Comparison of ENCODE assay signal across 24 cellular contexts in the genomic region with DNA sequence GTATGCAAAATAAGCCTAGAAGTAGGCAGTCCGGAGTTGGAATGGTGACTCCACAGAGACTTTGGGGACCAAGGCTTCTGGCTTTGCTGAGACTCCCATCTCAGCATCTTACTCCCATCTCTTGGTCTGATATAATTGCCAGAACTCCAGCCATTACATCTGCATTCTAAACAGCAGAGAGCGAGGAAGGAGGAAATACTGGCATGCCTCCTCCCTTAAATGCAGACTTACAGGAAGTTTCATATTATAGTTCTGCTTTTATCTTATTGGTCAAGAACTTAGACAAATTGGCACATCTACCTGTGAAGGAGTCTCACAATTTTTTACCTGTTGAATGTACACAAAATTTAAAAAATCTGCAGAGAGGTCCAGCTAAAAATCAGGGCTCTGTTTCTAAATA.
"Had no signal": no experiment of that assay in that cellular context is flagged by ENCODE, and none has a peak within 500 bp of the region (broad histone marks: within the 10 kb centered on the region; RNA-seq: fewer than 3 reads in every experiment).

No MANE protein-coding gene starts in this region.

- H3K9me3 Mint-ChIP-seq: activated naive CD8-positive, alpha-beta T cell treated with anti-CD3 and anti-CD28 coated beads, Interleukin-2, amount 10 ng/mL, durations not matched to agents 7 days and 5 days; central memory CD8-positive, alpha-beta T cell; stimulated activated naive CD8-positive, alpha-beta T cell treated with anti-CD3 and anti-CD28 coated beads, Interleukin-15, amount 100 ng/mL, for 72 hours had no signal

- ATAC-seq: gastrocnemius medialis; left lobe of liver; psoas muscle; right cardiac atrium; stimulated activated naive CD8-positive, alpha-beta T cell treated with anti-CD3 and anti-CD28 coated beads, Interleukin-15, amount 100 ng/mL, for 72 hours had no signal

- H3K4me3 ChIP-seq: coronary artery, gastrocnemius medialis, lung, ovary, psoas muscle, skin epidermis, suprapubic skin, transverse colon, uterus had no signal

- H3K27me3 Mint-ChIP-seq: activated naive CD8-positive, alpha-beta T cell treated with anti-CD3 and anti-CD28 coated beads, Interleukin-2, amount 10 ng/mL, durations not matched to agents 7 days and 5 days had no signal

- H3K27ac Mint-ChIP-seq: activated naive CD8-positive, alpha-beta T cell treated with anti-CD3 and anti-CD28 coated beads, Interleukin-2, amount 10 ng/mL, durations not matched to agents 7 days and 5 days; stimulated activated naive CD8-positive, alpha-beta T cell treated with anti-CD3 and anti-CD28 coated beads, Interleukin-15, amount 100 ng/mL, for 72 hours had no signal

- H3K36me3 Mint-ChIP-seq: activated naive CD8-positive, alpha-beta T cell treated with anti-CD3 and anti-CD28 coated beads, Interleukin-2, amount 10 ng/mL, durations not matched to agents 7 days and 5 days had no signal

- H3K4me3 Mint-ChIP-seq: activated naive CD8-positive, alpha-beta T cell treated with anti-CD3 and anti-CD28 coated beads, Interleukin-2, amount 10 ng/mL, durations not matched to agents 7 days and 5 days; central memory CD8-positive, alpha-beta T cell; neural crest cell; stimulated activated naive CD8-positive, alpha-beta T cell treated with anti-CD3 and anti-CD28 coated beads, Interleukin-15, amount 100 ng/mL, for 72 hours had no signal

- H3K27ac ChIP-seq: coronary artery, gastrocnemius medialis, ovary, psoas muscle, skin epidermis, suprapubic skin, transverse colon, uterus, WERI-Rb-1 had no signal

- H3K9me3 ChIP-seq: gastrocnemius medialis, ovary, psoas muscle, suprapubic skin, transverse colon, uterus had no signal

- H3K4me1 ChIP-seq: gastrocnemius medialis, psoas muscle, suprapubic skin, transverse colon, uterus had no signal

- H3K27me3 ChIP-seq: ovary, uterus had no signal

- H3K4me1 Mint-ChIP-seq: central memory CD8-positive, alpha-beta T cell; neural crest cell had no signal

- DNase-seq: activated CD4-positive, alpha-beta T cell treated with anti-CD3 and anti-CD28 coated beads for 1 hour; activated CD4-positive, alpha-beta T cell treated with anti-CD3 and anti-CD28 coated beads, Interleukin-2, amount 50 U/mL, for 48 hours; activated naive CD4-positive, alpha-beta T cell; activated naive CD8-positive, alpha-beta T cell treated with anti-CD3 and anti-CD28 coated beads, Interleukin-2, amount 10 ng/mL, durations not matched to agents 7 days and 5 days; activated T-cell treated with anti-CD3 and anti-CD28 coated beads for 4 hours; erythroblast; gastrocnemius medialis; head of caudate nucleus; ovary; psoas muscle; right cardiac atrium; stimulated activated CD4-positive, alpha-beta T cell treated with anti-CD3 and anti-CD28 coated beads, Interleukin-2, amount 100 ng/mL, for 48 hours; stimulated activated naive CD8-positive, alpha-beta T cell treated with anti-CD3 and anti-CD28 coated beads, Interleukin-15, amount 100 ng/mL, for 72 hours; T1000; transverse colon; uterus; WERI-Rb-1 had no signal

- H3K36me3 ChIP-seq: gastrocnemius medialis, ovary, suprapubic skin, transverse colon, uterus, WERI-Rb-1 had no signal
